In the genomic region with DNA sequence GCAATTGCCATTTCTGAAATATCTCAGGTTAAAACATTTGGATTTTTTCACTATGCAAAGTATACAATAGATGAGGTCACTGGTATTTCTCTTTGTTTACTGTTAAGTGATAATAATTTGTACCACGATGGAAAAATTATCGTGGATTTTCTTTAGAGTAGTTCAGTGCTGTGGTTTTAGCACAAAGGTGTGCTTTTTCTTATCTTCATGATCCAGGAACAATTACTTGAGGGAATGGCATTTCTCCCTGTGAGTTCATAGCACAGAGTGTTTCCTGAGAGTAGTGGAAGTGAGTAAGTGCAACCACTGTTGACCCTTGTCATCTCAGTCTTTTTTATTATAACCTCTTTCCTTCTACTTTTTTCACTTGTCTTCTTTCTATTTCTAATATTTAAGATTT, we compare ENCODE assay signal across 11 cellular contexts.
A peak's percentile ranks its signal among the peaks of the same experiment; 100 is the strongest.
DNase-seq lines count a peak whose midpoint lies in the region; ATAC-seq and TF ChIP-seq lines count a peak whose summit lies in the region.
"Had no signal": no experiment of that assay in that cellular context is flagged by ENCODE, and none has a peak within 500 bp of the region (broad histone marks: within the 10 kb centered on the region; RNA-seq: fewer than 3 reads in every experiment).

No MANE protein-coding gene starts in this region.

- intact Hi-C loops in lower lobe of right lung (cut with DNase I): no loop called here

- peaks cover 27% of the 10 kb centered on the region for H3K4me1 ChIP-seq in lower lobe of right lung

- H3K27ac ChIP-seq in lower lobe of right lung (peak overlapping the region; percentile 76), substantia nigra (ENCODE audit: low read depth, low read length, poor library complexity, severe bottlenecking) (peak overlapping the region; percentile 50)
- H3K27ac ChIP-seq: WERI-Rb-1 had no signal

- DNase-seq in NCI-H460 (ENCODE audit: extremely low read depth, low read depth) (peak; percentile 66), choroid plexus epithelial cell (ENCODE audit: low read depth) (peak; percentile 50), lower lobe of right lung (no peak), substantia nigra (lab: John Stamatoyannopoulos, UW) (no peak), SIG-M5 (lab: John Stamatoyannopoulos, UW) (no peak), pons (ENCODE audit: low spot score) (no peak)
- no peak for DNase-seq in stimulated activated CD8-positive, alpha-beta memory T cell treated with anti-CD3 and anti-CD28 coated beads, Interleukin-4, amount 100 ng/mL, for 48 hours
- DNase-seq: effector memory CD8-positive, alpha-beta T cell; H9; NCI-H2171; WERI-Rb-1 had no signal

- ATAC-seq in lower lobe of right lung: peak; percentile 55 to 88
- ATAC-seq: effector memory CD8-positive, alpha-beta T cell had no signal

- no peaks in the 10 kb centered on the region for H3K36me3 ChIP-seq in lower lobe of right lung
- H3K36me3 ChIP-seq: WERI-Rb-1 had no signal

- no peaks in the 10 kb centered on the region for H3K9me3 ChIP-seq in lower lobe of right lung

- no peak overlapping the region for H3K4me3 ChIP-seq in choroid plexus epithelial cell (ENCODE audit: low read depth, low read length)
- peak overlapping the region; percentile 37 for H3K4me3 ChIP-seq in lower lobe of right lung

- no peaks in the 10 kb centered on the region for H3K27me3 ChIP-seq in lower lobe of right lung (ENCODE audit: low read depth)

- TF ChIP-seq CTCF in choroid plexus epithelial cell (conservative IDR thresholded peaks at IDR 0.05; ENCODE audit: low read depth, low read length) (no peak), lower lobe of right lung (IDR thresholded peaks at IDR 0.05) (no peak)

Comparison
In these comparisons a context has a peak if more than half of its experiments do, and no peak if none do; other contexts are left out.
1. DNase-seq: peak in NCI-H460 (single experiment) and choroid plexus epithelial cell (single experiment); none in lower lobe of right lung (single experiment), substantia nigra (0 of 49), SIG-M5 (single experiment), pons (single experiment) and stimulated activated CD8-positive, alpha-beta memory T cell treated with anti-CD3 and anti-CD28 coated beads, Interleukin-4, amount 100 ng/mL, for 48 hours (single experiment).